Comparison of ENCODE assay signal across 1 cellular context in the genomic region with DNA sequence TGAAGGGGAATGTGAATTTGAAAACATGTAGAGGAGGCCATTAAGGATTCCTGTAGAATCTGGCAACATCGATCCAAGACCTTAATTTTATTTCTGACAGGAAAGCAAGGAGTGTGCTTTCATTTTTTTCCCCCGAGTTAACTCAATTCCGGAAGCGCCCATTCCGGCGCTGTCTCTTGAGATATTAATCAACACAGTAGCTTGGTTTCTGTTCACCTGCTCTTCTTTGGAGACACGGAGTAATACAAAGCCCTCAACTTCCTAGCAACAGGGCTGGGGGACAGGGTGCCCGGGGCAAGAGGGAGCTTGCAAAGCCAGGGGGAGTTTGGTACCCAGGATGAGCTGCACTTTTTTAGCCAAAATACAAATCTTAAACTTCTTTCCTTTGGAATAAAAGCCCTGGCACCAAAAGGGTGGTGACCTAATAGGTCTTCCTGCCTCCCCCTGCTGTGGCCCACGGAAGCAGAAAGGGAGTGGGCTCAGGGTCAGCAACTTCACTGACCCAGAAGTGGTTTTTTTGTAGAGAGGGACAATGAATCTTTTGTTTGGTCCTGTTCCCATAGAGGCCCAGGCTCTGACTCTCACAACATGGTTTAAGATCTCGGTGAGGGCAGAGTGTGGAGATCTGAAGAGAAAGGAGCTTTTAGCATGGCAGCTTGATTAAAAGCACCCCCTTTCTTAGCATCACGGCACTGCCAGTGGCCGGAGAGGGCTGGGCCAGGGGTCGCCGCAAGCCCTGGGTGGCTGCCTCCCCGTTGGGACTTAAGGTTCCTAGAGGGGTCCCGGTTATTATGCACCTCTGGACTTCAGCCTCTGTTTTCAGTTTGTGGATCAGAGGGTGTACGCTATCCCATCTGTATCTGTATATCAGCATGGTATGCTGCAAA.
TF ChIP-seq lines count a peak whose summit lies in the region.

No MANE protein-coding gene starts in this region.

TF ChIP-seq in HepG2, 621 proteins besides CTCF, POLR2A, EP300 and RAD21 (continued from another document and continues in another):
- TF ChIP-seq, protein P1, sequence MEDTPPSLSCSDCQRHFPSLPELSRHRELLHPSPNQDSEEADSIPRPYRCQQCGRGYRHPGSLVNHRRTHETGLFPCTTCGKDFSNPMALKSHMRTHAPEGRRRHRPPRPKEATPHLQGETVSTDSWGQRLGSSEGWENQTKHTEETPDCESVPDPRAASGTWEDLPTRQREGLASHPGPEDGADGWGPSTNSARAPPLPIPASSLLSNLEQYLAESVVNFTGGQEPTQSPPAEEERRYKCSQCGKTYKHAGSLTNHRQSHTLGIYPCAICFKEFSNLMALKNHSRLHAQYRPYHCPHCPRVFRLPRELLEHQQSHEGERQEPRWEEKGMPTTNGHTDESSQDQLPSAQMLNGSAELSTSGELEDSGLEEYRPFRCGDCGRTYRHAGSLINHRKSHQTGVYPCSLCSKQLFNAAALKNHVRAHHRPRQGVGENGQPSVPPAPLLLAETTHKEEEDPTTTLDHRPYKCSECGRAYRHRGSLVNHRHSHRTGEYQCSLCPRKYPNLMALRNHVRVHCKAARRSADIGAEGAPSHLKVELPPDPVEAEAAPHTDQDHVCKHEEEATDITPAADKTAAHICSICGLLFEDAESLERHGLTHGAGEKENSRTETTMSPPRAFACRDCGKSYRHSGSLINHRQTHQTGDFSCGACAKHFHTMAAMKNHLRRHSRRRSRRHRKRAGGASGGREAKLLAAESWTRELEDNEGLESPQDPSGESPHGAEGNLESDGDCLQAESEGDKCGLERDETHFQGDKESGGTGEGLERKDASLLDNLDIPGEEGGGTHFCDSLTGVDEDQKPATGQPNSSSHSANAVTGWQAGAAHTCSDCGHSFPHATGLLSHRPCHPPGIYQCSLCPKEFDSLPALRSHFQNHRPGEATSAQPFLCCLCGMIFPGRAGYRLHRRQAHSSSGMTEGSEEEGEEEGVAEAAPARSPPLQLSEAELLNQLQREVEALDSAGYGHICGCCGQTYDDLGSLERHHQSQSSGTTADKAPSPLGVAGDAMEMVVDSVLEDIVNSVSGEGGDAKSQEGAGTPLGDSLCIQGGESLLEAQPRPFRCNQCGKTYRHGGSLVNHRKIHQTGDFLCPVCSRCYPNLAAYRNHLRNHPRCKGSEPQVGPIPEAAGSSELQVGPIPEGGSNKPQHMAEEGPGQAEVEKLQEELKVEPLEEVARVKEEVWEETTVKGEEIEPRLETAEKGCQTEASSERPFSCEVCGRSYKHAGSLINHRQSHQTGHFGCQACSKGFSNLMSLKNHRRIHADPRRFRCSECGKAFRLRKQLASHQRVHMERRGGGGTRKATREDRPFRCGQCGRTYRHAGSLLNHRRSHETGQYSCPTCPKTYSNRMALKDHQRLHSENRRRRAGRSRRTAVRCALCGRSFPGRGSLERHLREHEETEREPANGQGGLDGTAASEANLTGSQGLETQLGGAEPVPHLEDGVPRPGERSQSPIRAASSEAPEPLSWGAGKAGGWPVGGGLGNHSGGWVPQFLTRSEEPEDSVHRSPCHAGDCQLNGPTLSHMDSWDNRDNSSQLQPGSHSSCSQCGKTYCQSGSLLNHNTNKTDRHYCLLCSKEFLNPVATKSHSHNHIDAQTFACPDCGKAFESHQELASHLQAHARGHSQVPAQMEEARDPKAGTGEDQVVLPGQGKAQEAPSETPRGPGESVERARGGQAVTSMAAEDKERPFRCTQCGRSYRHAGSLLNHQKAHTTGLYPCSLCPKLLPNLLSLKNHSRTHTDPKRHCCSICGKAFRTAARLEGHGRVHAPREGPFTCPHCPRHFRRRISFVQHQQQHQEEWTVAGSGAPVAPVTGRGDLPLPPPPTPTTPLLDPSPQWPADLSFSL (CRISPR knock-in tag; IDR thresholded peaks at IDR 0.05) = peak; percentile 44; the same call in 1 of the 2 replicates
- peak; percentile 64 for TF ChIP-seq RBM22 (optimal IDR thresholded peaks at IDR 0.05; ENCODE audit: low read length)
- peak; percentile 57 for TF ChIP-seq GABPB1 (CRISPR knock-in tag; IDR thresholded peaks at IDR 0.05)
- no peak for TF ChIP-seq ZNF557 (CRISPR knock-in tag; IDR thresholded peaks at IDR 0.05)
- TF ChIP-seq, protein P2, sequence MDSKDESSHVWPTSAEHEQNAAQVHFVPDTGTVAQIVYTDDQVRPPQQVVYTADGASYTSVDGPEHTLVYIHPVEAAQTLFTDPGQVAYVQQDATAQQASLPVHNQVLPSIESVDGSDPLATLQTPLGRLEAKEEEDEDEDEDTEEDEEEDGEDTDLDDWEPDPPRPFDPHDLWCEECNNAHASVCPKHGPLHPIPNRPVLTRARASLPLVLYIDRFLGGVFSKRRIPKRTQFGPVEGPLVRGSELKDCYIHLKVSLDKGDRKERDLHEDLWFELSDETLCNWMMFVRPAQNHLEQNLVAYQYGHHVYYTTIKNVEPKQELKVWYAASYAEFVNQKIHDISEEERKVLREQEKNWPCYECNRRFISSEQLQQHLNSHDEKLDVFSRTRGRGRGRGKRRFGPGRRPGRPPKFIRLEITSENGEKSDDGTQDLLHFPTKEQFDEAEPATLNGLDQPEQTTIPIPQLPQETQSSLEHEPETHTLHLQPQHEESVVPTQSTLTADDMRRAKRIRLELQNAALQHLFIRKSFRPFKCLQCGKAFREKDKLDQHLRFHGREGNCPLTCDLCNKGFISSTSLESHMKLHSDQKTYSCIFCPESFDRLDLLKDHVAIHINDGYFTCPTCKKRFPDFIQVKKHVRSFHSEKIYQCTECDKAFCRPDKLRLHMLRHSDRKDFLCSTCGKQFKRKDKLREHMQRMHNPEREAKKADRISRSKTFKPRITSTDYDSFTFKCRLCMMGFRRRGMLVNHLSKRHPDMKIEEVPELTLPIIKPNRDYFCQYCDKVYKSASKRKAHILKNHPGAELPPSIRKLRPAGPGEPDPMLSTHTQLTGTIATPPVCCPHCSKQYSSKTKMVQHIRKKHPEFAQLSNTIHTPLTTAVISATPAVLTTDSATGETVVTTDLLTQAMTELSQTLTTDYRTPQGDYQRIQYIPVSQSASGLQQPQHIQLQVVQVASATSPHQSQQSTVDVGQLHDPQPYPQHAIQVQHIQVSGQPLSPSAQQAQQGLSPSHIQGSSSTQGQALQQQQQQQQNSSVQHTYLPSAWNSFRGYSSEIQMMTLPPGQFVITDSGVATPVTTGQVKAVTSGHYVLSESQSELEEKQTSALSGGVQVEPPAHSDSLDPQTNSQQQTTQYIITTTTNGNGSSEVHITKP (CRISPR knock-in tag; IDR thresholded peaks at IDR 0.05; ENCODE audit: low read depth) = peak; percentile 34; the same call in 1 of the 2 replicates
- TF ChIP-seq RARA (CRISPR knock-in tag; IDR thresholded peaks at IDR 0.05) = peak; percentile 83
- no peak for TF ChIP-seq ZNF431 (CRISPR knock-in tag; IDR thresholded peaks at IDR 0.05; ENCODE audit: borderline replicate concordance, low read depth)
- peak; percentile 33; the same call in 1 of the 2 replicates for TF ChIP-seq ATF7-NPFF (CRISPR knock-in tag; IDR thresholded peaks at IDR 0.05; ENCODE audit: low read depth)
- TF ChIP-seq ZBTB7A (CRISPR knock-in tag; IDR thresholded peaks at IDR 0.05) = peak; percentile 82; the same call in 1 of the 2 replicates
- TF ChIP-seq ASH2L (IDR thresholded peaks at IDR 0.05; ENCODE audit: insufficient read length, low read depth, low read length) = peak; percentile 79
- no peak for TF ChIP-seq TFDP2 (CRISPR knock-in tag; IDR thresholded peaks at IDR 0.05)
- no peak for TF ChIP-seq SMAD1 (CRISPR knock-in tag; IDR thresholded peaks at IDR 0.05; ENCODE audit: borderline replicate concordance, low read depth)
- no peak for TF ChIP-seq NFKBIZ (CRISPR knock-in tag; IDR thresholded peaks at IDR 0.05)
- TF ChIP-seq ZNF160 (CRISPR knock-in tag; IDR thresholded peaks at IDR 0.05) = no peak
- 0 out of 2 replicates have a peak, but pooled peaks have one; percentile 3 for TF ChIP-seq SP4 (CRISPR knock-in tag; IDR thresholded peaks at IDR 0.05)
- peak; percentile 33; the same call in 1 of the 2 replicates for TF ChIP-seq ZKSCAN8 (CRISPR knock-in tag; IDR thresholded peaks at IDR 0.05; ENCODE audit: borderline replicate concordance)
- TF ChIP-seq NFIC (IDR thresholded peaks at IDR 0.05; ENCODE audit: low read length) = 0 out of 2 replicates have a peak, but pooled peaks have one; percentile 36
- peak; percentile 72 for TF ChIP-seq ZSCAN25 (CRISPR knock-in tag; IDR thresholded peaks at IDR 0.05)
- peak; percentile 43; the same call in 1 of the 2 replicates for TF ChIP-seq SAP130 (CRISPR knock-in tag; IDR thresholded peaks at IDR 0.05; ENCODE audit: low read depth)
- TF ChIP-seq, protein P3, sequence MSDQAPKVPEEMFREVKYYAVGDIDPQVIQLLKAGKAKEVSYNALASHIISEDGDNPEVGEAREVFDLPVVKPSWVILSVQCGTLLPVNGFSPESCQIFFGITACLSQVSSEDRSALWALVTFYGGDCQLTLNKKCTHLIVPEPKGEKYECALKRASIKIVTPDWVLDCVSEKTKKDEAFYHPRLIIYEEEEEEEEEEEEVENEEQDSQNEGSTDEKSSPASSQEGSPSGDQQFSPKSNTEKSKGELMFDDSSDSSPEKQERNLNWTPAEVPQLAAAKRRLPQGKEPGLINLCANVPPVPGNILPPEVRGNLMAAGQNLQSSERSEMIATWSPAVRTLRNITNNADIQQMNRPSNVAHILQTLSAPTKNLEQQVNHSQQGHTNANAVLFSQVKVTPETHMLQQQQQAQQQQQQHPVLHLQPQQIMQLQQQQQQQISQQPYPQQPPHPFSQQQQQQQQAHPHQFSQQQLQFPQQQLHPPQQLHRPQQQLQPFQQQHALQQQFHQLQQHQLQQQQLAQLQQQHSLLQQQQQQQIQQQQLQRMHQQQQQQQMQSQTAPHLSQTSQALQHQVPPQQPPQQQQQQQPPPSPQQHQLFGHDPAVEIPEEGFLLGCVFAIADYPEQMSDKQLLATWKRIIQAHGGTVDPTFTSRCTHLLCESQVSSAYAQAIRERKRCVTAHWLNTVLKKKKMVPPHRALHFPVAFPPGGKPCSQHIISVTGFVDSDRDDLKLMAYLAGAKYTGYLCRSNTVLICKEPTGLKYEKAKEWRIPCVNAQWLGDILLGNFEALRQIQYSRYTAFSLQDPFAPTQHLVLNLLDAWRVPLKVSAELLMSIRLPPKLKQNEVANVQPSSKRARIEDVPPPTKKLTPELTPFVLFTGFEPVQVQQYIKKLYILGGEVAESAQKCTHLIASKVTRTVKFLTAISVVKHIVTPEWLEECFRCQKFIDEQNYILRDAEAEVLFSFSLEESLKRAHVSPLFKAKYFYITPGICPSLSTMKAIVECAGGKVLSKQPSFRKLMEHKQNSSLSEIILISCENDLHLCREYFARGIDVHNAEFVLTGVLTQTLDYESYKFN (CRISPR knock-in tag; conservative IDR thresholded peaks at IDR 0.05) = peak; percentile 87
- no peak for TF ChIP-seq ZC3H4 (CRISPR knock-in tag; IDR thresholded peaks at IDR 0.05; ENCODE audit: borderline replicate concordance)
- TF ChIP-seq SALL1 (CRISPR knock-in tag; IDR thresholded peaks at IDR 0.05) = peak; percentile 65
- TF ChIP-seq HMG20B (CRISPR knock-in tag; conservative IDR thresholded peaks at IDR 0.05) = no peak
- peak; percentile 83 for TF ChIP-seq ZNF687 (CRISPR knock-in tag; IDR thresholded peaks at IDR 0.05)
- peak; percentile 64; the same call in 1 of the 2 replicates for TF ChIP-seq ZNF350 (CRISPR knock-in tag; IDR thresholded peaks at IDR 0.05; ENCODE audit: borderline replicate concordance, low read depth)
- TF ChIP-seq ZNF709 (CRISPR knock-in tag; IDR thresholded peaks at IDR 0.05) = peak; percentile 45; the same call in 1 of the 2 replicates
- TF ChIP-seq, protein P4, sequence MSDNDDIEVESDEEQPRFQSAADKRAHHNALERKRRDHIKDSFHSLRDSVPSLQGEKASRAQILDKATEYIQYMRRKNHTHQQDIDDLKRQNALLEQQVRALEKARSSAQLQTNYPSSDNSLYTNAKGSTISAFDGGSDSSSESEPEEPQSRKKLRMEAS (IDR thresholded peaks at IDR 0.05) = 0 out of 2 replicates have a peak, but pooled peaks have one; percentile 19
- TF ChIP-seq ZFP36 (IDR thresholded peaks at IDR 0.05; ENCODE audit: borderline replicate concordance, low read depth, low read length, partially characterized antibody) = no peak
- peak; percentile 62 for TF ChIP-seq HOXA3 (CRISPR knock-in tag; IDR thresholded peaks at IDR 0.05)
- TF ChIP-seq, protein P5, sequence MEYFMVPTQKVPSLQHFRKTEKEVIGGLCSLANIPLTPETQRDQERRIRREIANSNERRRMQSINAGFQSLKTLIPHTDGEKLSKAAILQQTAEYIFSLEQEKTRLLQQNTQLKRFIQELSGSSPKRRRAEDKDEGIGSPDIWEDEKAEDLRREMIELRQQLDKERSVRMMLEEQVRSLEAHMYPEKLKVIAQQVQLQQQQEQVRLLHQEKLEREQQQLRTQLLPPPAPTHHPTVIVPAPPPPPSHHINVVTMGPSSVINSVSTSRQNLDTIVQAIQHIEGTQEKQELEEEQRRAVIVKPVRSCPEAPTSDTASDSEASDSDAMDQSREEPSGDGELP (IDR thresholded peaks at IDR 0.05; ENCODE audit: borderline replicate concordance, low read depth) = peak; percentile 8; the same call in 1 of the 2 replicates
- TF ChIP-seq BCL6 (CRISPR knock-in tag; IDR thresholded peaks at IDR 0.05) = peak; percentile 57; the same call in 1 of the 2 replicates
- TF ChIP-seq TARDBP (CRISPR knock-in tag; IDR thresholded peaks at IDR 0.05) = 0 out of 2 replicates have a peak, but pooled peaks have one; percentile 34
- peak; percentile 37; the same call in 1 of the 2 replicates for TF ChIP-seq HDAC1 (CRISPR knock-in tag; IDR thresholded peaks at IDR 0.05)
